ENCODE assay signal across 1 cellular context in the genomic region with DNA sequence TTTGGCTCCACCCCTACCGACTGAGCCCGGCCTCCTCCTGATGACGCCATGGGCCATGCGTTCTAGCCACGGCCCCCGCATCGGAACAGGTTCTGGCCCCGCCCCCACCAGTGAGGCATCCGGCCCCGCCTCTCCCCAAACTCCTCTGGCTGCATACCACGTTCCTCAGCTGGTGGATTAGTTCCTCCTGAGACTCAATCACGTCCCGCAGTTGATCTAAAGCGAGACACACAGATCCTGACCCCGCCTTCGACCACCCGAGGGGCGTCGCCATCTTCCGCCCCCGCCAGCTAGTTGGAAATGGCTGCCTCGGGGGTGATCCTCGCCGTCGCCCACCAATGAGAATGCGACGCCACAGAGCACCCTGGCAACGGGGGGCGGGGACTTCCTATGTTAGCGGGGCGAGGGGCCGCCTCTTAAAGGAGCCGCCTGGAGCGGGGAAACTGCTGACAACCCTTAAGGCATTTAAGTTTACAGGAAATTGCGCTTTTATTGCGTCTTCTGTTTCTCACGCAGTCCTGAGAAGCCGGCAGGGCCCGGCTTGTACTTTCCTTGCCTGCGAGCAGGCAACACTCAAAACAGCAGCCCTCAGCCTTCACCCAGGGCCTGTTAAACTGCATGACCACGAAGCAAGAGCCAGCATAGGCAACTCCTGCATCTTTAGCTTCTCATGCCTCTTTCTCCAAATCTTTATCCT.
TF ChIP-seq lines count a peak whose summit lies in the region.

A gene with protein sequence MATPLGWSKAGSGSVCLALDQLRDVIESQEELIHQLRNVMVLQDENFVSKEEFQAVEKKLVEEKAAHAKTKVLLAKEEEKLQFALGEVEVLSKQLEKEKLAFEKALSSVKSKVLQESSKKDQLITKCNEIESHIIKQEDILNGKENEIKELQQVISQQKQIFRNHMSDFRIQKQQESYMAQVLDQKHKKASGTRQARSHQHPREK (minus strand): TSS at position 303 of the 697 bp plus-strand sequence. CDS start 29 bp downstream, at position 274.

TF ChIP-seq in H1, 55 proteins besides CTCF, POLR2A, EP300 and RAD21:
- TF ChIP-seq BACH1 (IDR thresholded peaks at IDR 0.05; ENCODE audit: low read length) = no peak
- no peak for TF ChIP-seq SP2 (IDR thresholded peaks at IDR 0.05; ENCODE audit: low read length)
- 0 out of 4 replicates have a peak, but pooled peaks of 1 of the 2 experiments have one; percentile 48 for TF ChIP-seq HDAC2 (IDR thresholded peaks at IDR 0.05; ENCODE audit: borderline replicate concordance in 1 of 2, low read depth in 2 of 2, low read length in 2 of 2)
- TF ChIP-seq CEBPB (IDR thresholded peaks at IDR 0.05; ENCODE audit: low read depth, low read length) = no peak
- TF ChIP-seq TEAD4 (IDR thresholded peaks at IDR 0.05; ENCODE audit: low read depth, low read length) = peak; percentile 56; the same call in 1 of the 2 replicates
- peak; percentile 72 for TF ChIP-seq KDM4A (IDR thresholded peaks at IDR 0.05; ENCODE audit: low read depth, low read length, severe bottlenecking)
- TF ChIP-seq BCL11A (IDR thresholded peaks at IDR 0.05; ENCODE audit: low read depth in 2 of 2, low read length in 2 of 2) = no peak
- TF ChIP-seq, protein P1, sequence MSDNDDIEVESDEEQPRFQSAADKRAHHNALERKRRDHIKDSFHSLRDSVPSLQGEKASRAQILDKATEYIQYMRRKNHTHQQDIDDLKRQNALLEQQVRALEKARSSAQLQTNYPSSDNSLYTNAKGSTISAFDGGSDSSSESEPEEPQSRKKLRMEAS (IDR thresholded peaks at IDR 0.05) = peak; percentile 88
- TF ChIP-seq ASH2L (IDR thresholded peaks at IDR 0.05; ENCODE audit: low read length) = peak; percentile 86
- TF ChIP-seq RBBP5 (IDR thresholded peaks at IDR 0.05; ENCODE audit: borderline replicate concordance, low read depth, low read length) = 0 out of 2 replicates have a peak, but pooled peaks have one; percentile 43
- TF ChIP-seq SIN3A (conservative IDR thresholded peaks at IDR 0.05 in 1 of 2, IDR thresholded peaks at IDR 0.05 in 1 of 2; ENCODE audit: low read depth in 1 of 2, low read length in 2 of 2) = peak; percentile 40 to 95; a peak in 3 of 4 replicates
- peak; percentile 42 for TF ChIP-seq TAF7 (optimal IDR thresholded peaks at IDR 0.05; ENCODE audit: borderline replicate concordance, low read depth, low read length)
- no peak for TF ChIP-seq CHD1 (IDR thresholded peaks at IDR 0.05; ENCODE audit: low read depth, low read length)
- TF ChIP-seq, protein P2, sequence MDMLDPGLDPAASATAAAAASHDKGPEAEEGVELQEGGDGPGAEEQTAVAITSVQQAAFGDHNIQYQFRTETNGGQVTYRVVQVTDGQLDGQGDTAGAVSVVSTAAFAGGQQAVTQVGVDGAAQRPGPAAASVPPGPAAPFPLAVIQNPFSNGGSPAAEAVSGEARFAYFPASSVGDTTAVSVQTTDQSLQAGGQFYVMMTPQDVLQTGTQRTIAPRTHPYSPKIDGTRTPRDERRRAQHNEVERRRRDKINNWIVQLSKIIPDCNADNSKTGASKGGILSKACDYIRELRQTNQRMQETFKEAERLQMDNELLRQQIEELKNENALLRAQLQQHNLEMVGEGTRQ (IDR thresholded peaks at IDR 0.05; ENCODE audit: low read length) = no peak
- peak; percentile 59; the same call in 1 of the 2 replicates for TF ChIP-seq TBP (IDR thresholded peaks at IDR 0.05; ENCODE audit: low read depth, low read length)
- TF ChIP-seq YY1 (IDR thresholded peaks at IDR 0.05; ENCODE audit: low read depth, low read length) = peak; percentile 97
- peak; percentile 22; the same call in 1 of the 2 replicates for TF ChIP-seq JUND (IDR thresholded peaks at IDR 0.05; ENCODE audit: low read length)
- TF ChIP-seq EGR1 (IDR thresholded peaks at IDR 0.05; ENCODE audit: borderline replicate concordance, low read depth, low read length) = peak; percentile 96; the same call in 1 of the 2 replicates
- peak; percentile 51 for TF ChIP-seq SAP30 (IDR thresholded peaks at IDR 0.05; ENCODE audit: insufficient read depth, insufficient replicate concordance, low read length)
- peak; percentile 22; the same call in 1 of the 2 replicates for TF ChIP-seq CHD2 (IDR thresholded peaks at IDR 0.05; ENCODE audit: low read length)
- TF ChIP-seq, protein P3, sequence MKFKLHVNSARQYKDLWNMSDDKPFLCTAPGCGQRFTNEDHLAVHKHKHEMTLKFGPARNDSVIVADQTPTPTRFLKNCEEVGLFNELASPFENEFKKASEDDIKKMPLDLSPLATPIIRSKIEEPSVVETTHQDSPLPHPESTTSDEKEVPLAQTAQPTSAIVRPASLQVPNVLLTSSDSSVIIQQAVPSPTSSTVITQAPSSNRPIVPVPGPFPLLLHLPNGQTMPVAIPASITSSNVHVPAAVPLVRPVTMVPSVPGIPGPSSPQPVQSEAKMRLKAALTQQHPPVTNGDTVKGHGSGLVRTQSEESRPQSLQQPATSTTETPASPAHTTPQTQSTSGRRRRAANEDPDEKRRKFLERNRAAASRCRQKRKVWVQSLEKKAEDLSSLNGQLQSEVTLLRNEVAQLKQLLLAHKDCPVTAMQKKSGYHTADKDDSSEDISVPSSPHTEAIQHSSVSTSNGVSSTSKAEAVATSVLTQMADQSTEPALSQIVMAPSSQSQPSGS (IDR thresholded peaks at IDR 0.05; ENCODE audit: low read length) = peak; percentile 76
- TF ChIP-seq NANOG (IDR thresholded peaks at IDR 0.05; ENCODE audit: insufficient read depth, low read depth, low read length, poor library complexity, severe bottlenecking) = no peak
- TF ChIP-seq HDAC6 (IDR thresholded peaks at IDR 0.05; ENCODE audit: low read depth, low read length) = no peak
- TF ChIP-seq TCF12 (IDR thresholded peaks at IDR 0.05; ENCODE audit: low read depth, low read length) = no peak
- no peak for TF ChIP-seq CBX5 (IDR thresholded peaks at IDR 0.05; ENCODE audit: low read depth, low read length)
- TF ChIP-seq BRCA1 (IDR thresholded peaks at IDR 0.05; ENCODE audit: low read depth, low read length) = no peak
- TF ChIP-seq SP1 (IDR thresholded peaks at IDR 0.05; ENCODE audit: low read depth, low read length) = peak; percentile 58; the same call in 1 of the 2 replicates
- peak; percentile 86 for TF ChIP-seq POLR2AphosphoS5 (IDR thresholded peaks at IDR 0.05; ENCODE audit: low read depth, low read length)
- TF ChIP-seq, protein P4, sequence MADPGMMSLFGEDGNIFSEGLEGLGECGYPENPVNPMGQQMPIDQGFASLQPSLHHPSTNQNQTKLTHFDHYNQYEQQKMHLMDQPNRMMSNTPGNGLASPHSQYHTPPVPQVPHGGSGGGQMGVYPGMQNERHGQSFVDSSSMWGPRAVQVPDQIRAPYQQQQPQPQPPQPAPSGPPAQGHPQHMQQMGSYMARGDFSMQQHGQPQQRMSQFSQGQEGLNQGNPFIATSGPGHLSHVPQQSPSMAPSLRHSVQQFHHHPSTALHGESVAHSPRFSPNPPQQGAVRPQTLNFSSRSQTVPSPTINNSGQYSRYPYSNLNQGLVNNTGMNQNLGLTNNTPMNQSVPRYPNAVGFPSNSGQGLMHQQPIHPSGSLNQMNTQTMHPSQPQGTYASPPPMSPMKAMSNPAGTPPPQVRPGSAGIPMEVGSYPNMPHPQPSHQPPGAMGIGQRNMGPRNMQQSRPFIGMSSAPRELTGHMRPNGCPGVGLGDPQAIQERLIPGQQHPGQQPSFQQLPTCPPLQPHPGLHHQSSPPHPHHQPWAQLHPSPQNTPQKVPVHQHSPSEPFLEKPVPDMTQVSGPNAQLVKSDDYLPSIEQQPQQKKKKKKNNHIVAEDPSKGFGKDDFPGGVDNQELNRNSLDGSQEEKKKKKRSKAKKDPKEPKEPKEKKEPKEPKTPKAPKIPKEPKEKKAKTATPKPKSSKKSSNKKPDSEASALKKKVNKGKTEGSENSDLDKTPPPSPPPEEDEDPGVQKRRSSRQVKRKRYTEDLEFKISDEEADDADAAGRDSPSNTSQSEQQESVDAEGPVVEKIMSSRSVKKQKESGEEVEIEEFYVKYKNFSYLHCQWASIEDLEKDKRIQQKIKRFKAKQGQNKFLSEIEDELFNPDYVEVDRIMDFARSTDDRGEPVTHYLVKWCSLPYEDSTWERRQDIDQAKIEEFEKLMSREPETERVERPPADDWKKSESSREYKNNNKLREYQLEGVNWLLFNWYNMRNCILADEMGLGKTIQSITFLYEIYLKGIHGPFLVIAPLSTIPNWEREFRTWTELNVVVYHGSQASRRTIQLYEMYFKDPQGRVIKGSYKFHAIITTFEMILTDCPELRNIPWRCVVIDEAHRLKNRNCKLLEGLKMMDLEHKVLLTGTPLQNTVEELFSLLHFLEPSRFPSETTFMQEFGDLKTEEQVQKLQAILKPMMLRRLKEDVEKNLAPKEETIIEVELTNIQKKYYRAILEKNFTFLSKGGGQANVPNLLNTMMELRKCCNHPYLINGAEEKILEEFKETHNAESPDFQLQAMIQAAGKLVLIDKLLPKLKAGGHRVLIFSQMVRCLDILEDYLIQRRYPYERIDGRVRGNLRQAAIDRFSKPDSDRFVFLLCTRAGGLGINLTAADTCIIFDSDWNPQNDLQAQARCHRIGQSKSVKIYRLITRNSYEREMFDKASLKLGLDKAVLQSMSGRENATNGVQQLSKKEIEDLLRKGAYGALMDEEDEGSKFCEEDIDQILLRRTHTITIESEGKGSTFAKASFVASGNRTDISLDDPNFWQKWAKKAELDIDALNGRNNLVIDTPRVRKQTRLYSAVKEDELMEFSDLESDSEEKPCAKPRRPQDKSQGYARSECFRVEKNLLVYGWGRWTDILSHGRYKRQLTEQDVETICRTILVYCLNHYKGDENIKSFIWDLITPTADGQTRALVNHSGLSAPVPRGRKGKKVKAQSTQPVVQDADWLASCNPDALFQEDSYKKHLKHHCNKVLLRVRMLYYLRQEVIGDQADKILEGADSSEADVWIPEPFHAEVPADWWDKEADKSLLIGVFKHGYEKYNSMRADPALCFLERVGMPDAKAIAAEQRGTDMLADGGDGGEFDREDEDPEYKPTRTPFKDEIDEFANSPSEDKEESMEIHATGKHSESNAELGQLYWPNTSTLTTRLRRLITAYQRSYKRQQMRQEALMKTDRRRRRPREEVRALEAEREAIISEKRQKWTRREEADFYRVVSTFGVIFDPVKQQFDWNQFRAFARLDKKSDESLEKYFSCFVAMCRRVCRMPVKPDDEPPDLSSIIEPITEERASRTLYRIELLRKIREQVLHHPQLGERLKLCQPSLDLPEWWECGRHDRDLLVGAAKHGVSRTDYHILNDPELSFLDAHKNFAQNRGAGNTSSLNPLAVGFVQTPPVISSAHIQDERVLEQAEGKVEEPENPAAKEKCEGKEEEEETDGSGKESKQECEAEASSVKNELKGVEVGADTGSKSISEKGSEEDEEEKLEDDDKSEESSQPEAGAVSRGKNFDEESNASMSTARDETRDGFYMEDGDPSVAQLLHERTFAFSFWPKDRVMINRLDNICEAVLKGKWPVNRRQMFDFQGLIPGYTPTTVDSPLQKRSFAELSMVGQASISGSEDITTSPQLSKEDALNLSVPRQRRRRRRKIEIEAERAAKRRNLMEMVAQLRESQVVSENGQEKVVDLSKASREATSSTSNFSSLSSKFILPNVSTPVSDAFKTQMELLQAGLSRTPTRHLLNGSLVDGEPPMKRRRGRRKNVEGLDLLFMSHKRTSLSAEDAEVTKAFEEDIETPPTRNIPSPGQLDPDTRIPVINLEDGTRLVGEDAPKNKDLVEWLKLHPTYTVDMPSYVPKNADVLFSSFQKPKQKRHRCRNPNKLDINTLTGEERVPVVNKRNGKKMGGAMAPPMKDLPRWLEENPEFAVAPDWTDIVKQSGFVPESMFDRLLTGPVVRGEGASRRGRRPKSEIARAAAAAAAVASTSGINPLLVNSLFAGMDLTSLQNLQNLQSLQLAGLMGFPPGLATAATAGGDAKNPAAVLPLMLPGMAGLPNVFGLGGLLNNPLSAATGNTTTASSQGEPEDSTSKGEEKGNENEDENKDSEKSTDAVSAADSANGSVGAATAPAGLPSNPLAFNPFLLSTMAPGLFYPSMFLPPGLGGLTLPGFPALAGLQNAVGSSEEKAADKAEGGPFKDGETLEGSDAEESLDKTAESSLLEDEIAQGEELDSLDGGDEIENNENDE (IDR thresholded peaks at IDR 0.05; ENCODE audit: insufficient replicate concordance, low read length) = no peak
- peak; percentile 78 for TF ChIP-seq PHF8 (conservative IDR thresholded peaks at IDR 0.05; ENCODE audit: low read depth, low read length)
- TF ChIP-seq CREB1 (IDR thresholded peaks at IDR 0.05) = peak; percentile 91
- peak; percentile 80 for TF ChIP-seq TAF1 (IDR thresholded peaks at IDR 0.05; ENCODE audit: low read depth, low read length)
- TF ChIP-seq, protein P5, sequence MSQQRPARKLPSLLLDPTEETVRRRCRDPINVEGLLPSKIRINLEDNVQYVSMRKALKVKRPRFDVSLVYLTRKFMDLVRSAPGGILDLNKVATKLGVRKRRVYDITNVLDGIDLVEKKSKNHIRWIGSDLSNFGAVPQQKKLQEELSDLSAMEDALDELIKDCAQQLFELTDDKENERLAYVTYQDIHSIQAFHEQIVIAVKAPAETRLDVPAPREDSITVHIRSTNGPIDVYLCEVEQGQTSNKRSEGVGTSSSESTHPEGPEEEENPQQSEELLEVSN (IDR thresholded peaks at IDR 0.05) = 0 out of 2 replicates have a peak, but pooled peaks have one; percentile 13
- TF ChIP-seq, protein P6, sequence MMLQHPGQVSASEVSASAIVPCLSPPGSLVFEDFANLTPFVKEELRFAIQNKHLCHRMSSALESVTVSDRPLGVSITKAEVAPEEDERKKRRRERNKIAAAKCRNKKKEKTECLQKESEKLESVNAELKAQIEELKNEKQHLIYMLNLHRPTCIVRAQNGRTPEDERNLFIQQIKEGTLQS (IDR thresholded peaks at IDR 0.05; ENCODE audit: insufficient read depth, low read depth, low read length) = no peak
TF ChIP-seq in H1: peak in this region for 21.
